ENCODE assay signal across 1 cellular context in genomic region chr16:12609937-12610699, GRCh38.
A peak's percentile ranks its signal among the peaks of the same experiment; 100 is the strongest.
TF ChIP-seq lines count a peak whose summit lies in the region.

No MANE protein-coding gene starts in this region.

TF ChIP-seq in HepG2, 621 proteins besides CTCF, POLR2A, EP300 and RAD21 (continued from another document and continues in another):
- no peak for TF ChIP-seq ZNF362 (CRISPR knock-in tag; IDR thresholded peaks at IDR 0.05; ENCODE audit: borderline replicate concordance)
- TF ChIP-seq FOXA3 (CRISPR knock-in tag; IDR thresholded peaks at IDR 0.05) = peak; percentile 55
- no peak for TF ChIP-seq PRPF4 (IDR thresholded peaks at IDR 0.05; ENCODE audit: low read depth, low read length, poor library complexity, severe bottlenecking)
- TF ChIP-seq HNRNPLL (IDR thresholded peaks at IDR 0.05; ENCODE audit: low read depth, low read length, poor library complexity, severe bottlenecking) = no peak
- no peak for TF ChIP-seq MTA3 (CRISPR knock-in tag; IDR thresholded peaks at IDR 0.05)
- peak; percentile 19 for TF ChIP-seq TEAD3 (CRISPR knock-in tag; optimal IDR thresholded peaks at IDR 0.05; ENCODE audit: borderline replicate concordance)
- no peak for TF ChIP-seq CC2D1A (CRISPR knock-in tag; IDR thresholded peaks at IDR 0.05)
- TF ChIP-seq PLRG1 (conservative IDR thresholded peaks at IDR 0.05) = no peak
- TF ChIP-seq ZNF749 (CRISPR knock-in tag; IDR thresholded peaks at IDR 0.05; ENCODE audit: borderline replicate concordance) = no peak
- no peak for TF ChIP-seq KDM5B (CRISPR knock-in tag; IDR thresholded peaks at IDR 0.05; ENCODE audit: borderline replicate concordance)
- TF ChIP-seq ZKSCAN5 (CRISPR knock-in tag; IDR thresholded peaks at IDR 0.05) = no peak
- no peak for TF ChIP-seq PPARG (CRISPR knock-in tag; conservative IDR thresholded peaks at IDR 0.05)
- TF ChIP-seq AHDC1 (CRISPR knock-in tag; IDR thresholded peaks at IDR 0.05; ENCODE audit: borderline replicate concordance) = no peak
- no peak for TF ChIP-seq ZBTB46 (CRISPR knock-in tag; IDR thresholded peaks at IDR 0.05; ENCODE audit: borderline replicate concordance)
- no peak for TF ChIP-seq ZNF710 (CRISPR knock-in tag; IDR thresholded peaks at IDR 0.05; ENCODE audit: borderline replicate concordance)
- no peak for TF ChIP-seq ZHX2 (IDR thresholded peaks at IDR 0.05; ENCODE audit: low read depth)
- no peak for TF ChIP-seq ZHX2 (CRISPR knock-in tag; IDR thresholded peaks at IDR 0.05; ENCODE audit: borderline replicate concordance)
- no peak for TF ChIP-seq SIX4 (CRISPR knock-in tag; IDR thresholded peaks at IDR 0.05)
- TF ChIP-seq ONECUT2 (CRISPR knock-in tag; IDR thresholded peaks at IDR 0.05) = no peak
- no peak for TF ChIP-seq ZNF207 (IDR thresholded peaks at IDR 0.05; ENCODE audit: borderline replicate concordance)
- TF ChIP-seq U2AF1 (optimal IDR thresholded peaks at IDR 0.05; ENCODE audit: low read depth, low read length) = no peak
- TF ChIP-seq ESRRA (CRISPR knock-in tag; IDR thresholded peaks at IDR 0.05; ENCODE audit: low read depth) = no peak
- TF ChIP-seq ZNF234 (CRISPR knock-in tag; conservative IDR thresholded peaks at IDR 0.05) = no peak
- no peak for TF ChIP-seq HNRNPH1 (optimal IDR thresholded peaks at IDR 0.05; ENCODE audit: low read depth, low read length)
- no peak for TF ChIP-seq SUZ12 (IDR thresholded peaks at IDR 0.05; ENCODE audit: low read depth, low read length)
- TF ChIP-seq THAP7 (CRISPR knock-in tag; IDR thresholded peaks at IDR 0.05) = no peak
- 0 out of 2 replicates have a peak, but pooled peaks have one; percentile 31 for TF ChIP-seq ZNF646 (CRISPR knock-in tag; IDR thresholded peaks at IDR 0.05)
- TF ChIP-seq AKAP8 (CRISPR knock-in tag; IDR thresholded peaks at IDR 0.05) = no peak
- TF ChIP-seq ZNF225 (CRISPR knock-in tag; IDR thresholded peaks at IDR 0.05) = no peak
- no peak for TF ChIP-seq PHF20 (CRISPR knock-in tag; IDR thresholded peaks at IDR 0.05)
